ENCODE assay signal across 9 cellular contexts in the genomic region with DNA sequence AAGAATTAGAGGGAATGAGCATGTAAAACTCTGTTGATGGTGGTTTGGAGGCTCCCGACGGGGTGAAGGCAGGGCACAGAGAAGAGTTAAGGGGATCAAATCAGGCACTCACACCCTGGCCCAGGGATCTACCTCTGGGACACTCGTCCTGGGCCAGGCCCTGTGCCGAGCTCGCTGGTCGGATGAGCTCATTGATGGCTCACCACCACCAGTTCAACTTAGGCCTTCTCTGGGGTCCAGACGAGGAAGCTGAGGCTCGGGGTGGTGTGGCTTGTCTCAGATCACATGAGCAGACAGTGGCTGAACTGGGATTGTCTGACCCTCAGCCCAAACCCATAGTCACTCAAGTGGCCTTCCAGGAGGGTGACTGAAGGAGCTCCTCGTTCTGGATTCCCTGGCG.
DNase-seq lines count a peak whose midpoint lies in the region; ATAC-seq and TF ChIP-seq lines count a peak whose summit lies in the region.
"Had no signal": no experiment of that assay in that cellular context is flagged by ENCODE, and none has a peak within 500 bp of the region (broad histone marks: within the 10 kb centered on the region; RNA-seq: fewer than 3 reads in every experiment).

No MANE protein-coding gene starts in this region.

- H3K4me2 ChIP-seq in parathyroid adenoma (ENCODE audit: low read length), result peak overlapping the region; percentile 83

- H3K27me3 ChIP-seq in RWPE2 (ENCODE audit: insufficient read depth, poor library complexity, severe bottlenecking), result no peaks in the 10 kb centered on the region
- no peaks in the 10 kb centered on the region for H3K27me3 ChIP-seq in parathyroid adenoma (ENCODE audit: control insufficient read depth, insufficient read depth, low read length)

- H3K4me3 ChIP-seq in RWPE2 (ENCODE audit: severe bottlenecking), result no peak overlapping the region
- peak overlapping the region; percentile 68 for H3K4me3 ChIP-seq in parathyroid adenoma (ENCODE audit: low read depth, low read length)

- H3K79me2 ChIP-seq in parathyroid adenoma, result peaks cover 21% of the 10 kb centered on the region

- H3K9ac ChIP-seq in ES-I3 (ENCODE audit: low read depth, low read length), result peak overlapping the region; percentile 49; the same call in 1 of the 2 replicates
- no peak overlapping the region for H3K9ac ChIP-seq in parathyroid adenoma

- H3K4me1 ChIP-seq in ES-I3 (ENCODE audit: insufficient read depth, low read length) (peaks cover 30% of the 10 kb centered on the region), RWPE2 (ENCODE audit: insufficient read depth, poor library complexity, severe bottlenecking) (peaks cover 8% of the 10 kb centered on the region), parathyroid adenoma (peaks cover 14% of the 10 kb centered on the region)

- no peak overlapping the region for H2AFZ ChIP-seq in parathyroid adenoma

- ATAC-seq in RWPE2 (ENCODE audit: low read depth) (no peak), GM21529 (IDR thresholded peaks at IDR 0.05; ENCODE audit: unreplicated experiment) (no peak)

- H3K9me3 ChIP-seq in ES-I3 (ENCODE audit: control insufficient read depth, insufficient read depth, low read length) (no peaks in the 10 kb centered on the region), RWPE2 (ENCODE audit: severe bottlenecking) (no peaks in the 10 kb centered on the region), parathyroid adenoma (ENCODE audit: control insufficient read depth, low read length) (no peaks in the 10 kb centered on the region)

- DNase-seq in RWPE2 (ENCODE audit: low spot score) (no peak), epithelial cell of prostate (ENCODE audit: low read depth, low spot score) (no peak), NCI-H510A (lab: John Stamatoyannopoulos, UW) (no peak)
- DNase-seq in stimulated activated CD8-positive, alpha-beta memory T cell treated with anti-CD3 and anti-CD28 coated beads, Interleukin-4, amount 100 ng/mL, for 48 hours, result no peak
- no peak for DNase-seq in stimulated activated naive CD4-positive, alpha-beta T cell treated with Interleukin-2 at 50 U/mL for 16 hours (lab: John Stamatoyannopoulos, UW)
- DNase-seq: effector CD8-positive, alpha-beta T cell had no signal

- H3K27ac ChIP-seq in RWPE2 (ENCODE audit: poor library complexity, severe bottlenecking) (peak overlapping the region; percentile 88), epithelial cell of prostate (peak overlapping the region; percentile 84), parathyroid adenoma (peak overlapping the region; percentile 78)

- TF ChIP-seq CTCF in RWPE2 (IDR thresholded peaks at IDR 0.05; ENCODE audit: poor library complexity, severe bottlenecking) (no peak), parathyroid adenoma (IDR thresholded peaks at IDR 0.05) (no peak)

- H3K36me3 ChIP-seq in ES-I3 (ENCODE audit: insufficient read depth, low read length) (no peaks in the 10 kb centered on the region; the same call in 1 of the 2 replicates), RWPE2 (ENCODE audit: low read depth) (peaks cover 39% of the 10 kb centered on the region), parathyroid adenoma (ENCODE audit: control insufficient read depth, insufficient read depth, low read length) (no peaks in the 10 kb centered on the region)
